In the genomic region with DNA sequence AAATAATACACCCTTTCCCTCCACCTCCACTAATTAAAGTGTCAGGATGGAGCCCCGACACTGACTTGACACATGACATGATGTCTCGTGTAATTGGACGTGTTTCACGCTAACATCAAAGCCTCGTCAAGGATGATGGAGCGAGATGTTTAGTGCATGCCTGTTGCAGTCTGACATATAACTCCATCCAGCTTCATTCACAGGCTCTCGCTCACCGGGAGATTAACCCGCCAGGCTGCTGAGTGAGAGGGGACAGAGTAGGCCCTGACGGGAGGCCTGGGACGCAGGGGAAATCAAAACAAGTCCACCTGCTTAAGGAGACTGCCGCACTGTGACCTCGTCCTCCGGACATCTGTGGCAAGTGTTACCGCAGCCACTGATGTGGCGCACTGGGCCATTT, we compare ENCODE assay signal across 19 cellular contexts.
"Had no signal": no experiment of that assay in that cellular context is flagged by ENCODE, and none has a peak within 500 bp of the region (broad histone marks: within the 10 kb centered on the region; RNA-seq: fewer than 3 reads in every experiment).

No MANE protein-coding gene starts in this region.

- H3K27me3 ChIP-seq: neutrophil, right atrium auricular region, stomach, transverse colon had no signal

- DNase-seq: cortex of kidney; dorsolateral prefrontal cortex; effector memory CD4-positive, alpha-beta T cell; heart left ventricle; hippocampal formation; left colon; mammary epithelial cell; mucosa of descending colon; naive thymus-derived CD8-positive, alpha-beta T cell; small intestine; stimulated activated CD4-positive, alpha-beta T cell treated with anti-CD3 and anti-CD28 coated beads, Interleukin-12 subunit alpha, Interleukin-12 subunit beta, amount 100 ng/mL, for 4 hours; stimulated activated naive CD4-positive, alpha-beta T cell; stomach; substantia nigra; transverse colon had no signal

- ATAC-seq: esophagus mucosa; heart left ventricle; left colon; mucosa of descending colon; naive thymus-derived CD8-positive, alpha-beta T cell had no signal

- H3K9me3 ChIP-seq: mucosa of descending colon, neutrophil, right atrium auricular region, stomach, thoracic aorta, transverse colon had no signal

- H3K27ac ChIP-seq: dorsolateral prefrontal cortex, heart left ventricle, neutrophil, right atrium auricular region, stomach, thoracic aorta, transverse colon had no signal

- H3K4me3 ChIP-seq: dorsolateral prefrontal cortex, heart left ventricle, mucosa of descending colon, right atrium auricular region, stomach, thoracic aorta, transverse colon had no signal

- H3K36me3 ChIP-seq: heart left ventricle, neutrophil, right atrium auricular region, stomach, thoracic aorta, transverse colon had no signal
